Comparison of ENCODE assay signal across 11 cellular contexts in the genomic region with DNA sequence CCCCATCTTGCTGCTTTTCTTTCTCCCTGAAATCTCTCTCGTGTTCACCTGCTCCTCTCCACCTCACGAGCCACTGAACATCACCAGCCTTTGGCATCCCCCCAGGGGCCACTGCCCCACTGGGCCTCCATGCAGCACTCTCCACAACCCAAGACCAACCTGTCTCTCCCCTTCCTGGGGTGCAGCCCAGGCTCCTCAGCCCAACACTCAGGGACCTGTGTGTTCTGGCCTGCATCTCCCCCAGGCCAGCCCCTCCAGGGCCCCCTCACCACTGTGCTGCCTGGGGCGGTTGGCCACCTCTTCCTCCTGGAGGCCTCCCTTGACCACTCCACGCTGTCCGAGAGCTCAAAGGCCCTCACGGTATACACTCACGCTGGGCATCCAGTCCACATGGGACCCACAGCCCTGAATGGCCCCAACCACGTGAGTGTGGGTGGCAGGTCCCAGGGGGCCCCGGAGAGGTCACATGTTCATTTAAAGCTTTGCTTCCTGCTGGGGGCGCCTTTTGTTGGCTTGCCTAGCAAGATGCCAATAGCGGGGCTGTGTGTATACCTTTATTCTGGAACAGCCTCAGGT. TPM values are rescaled to one million over a fixed set of nuclear protein-coding genes. Genes with fewer than 3 reads are reported as not detected.
DNase-seq lines count a peak whose midpoint lies in the region; ATAC-seq and TF ChIP-seq lines count a peak whose summit lies in the region.
"Had no signal": no experiment of that assay in that cellular context is flagged by ENCODE, and none has a peak within 500 bp of the region (broad histone marks: within the 10 kb centered on the region; RNA-seq: fewer than 3 reads in every experiment).

No MANE protein-coding gene starts in this region.

- no peak for TF ChIP-seq CTCF in adrenal gland (IDR thresholded peaks at IDR 0.05)

- H3K27ac ChIP-seq in adrenal gland = peak overlapping the region; percentile 12 to 92 (median 24)

- peaks cover 0 to 46% of the 10 kb centered on the region in 2 donors for H3K36me3 ChIP-seq in adrenal gland (replicated peaks in 1 of 2)

- H3K9me3 ChIP-seq in adrenal gland (replicated peaks in 1 of 3) = no peaks in the 10 kb centered on the region
- H3K9me3 ChIP-seq: heart right ventricle had no signal

- DNase-seq in SKM-1 (lab: John Stamatoyannopoulos, UW; ENCODE audit: unreplicated experiment) (peak; percentile 37), SKM-1 treated with dmso at 0.1 percent for 144 hours (lab: John Stamatoyannopoulos, UW; ENCODE audit: unreplicated experiment) (no peak), adrenal gland (no peak), DMS 273 (lab: John Stamatoyannopoulos, UW; ENCODE audit: unreplicated experiment) (no peak)
- no peak for DNase-seq in stimulated activated naive CD8-positive, alpha-beta T cell treated with anti-CD3 and anti-CD28 coated beads, Interleukin-15, amount 100 ng/mL, for 72 hours
- no peak for DNase-seq in activated CD4-positive, alpha-beta T cell treated with anti-CD3 and anti-CD28 coated beads, Interleukin-2, amount 50 U/mL, for 1 hour
- no peak for DNase-seq in central memory CD4-positive, alpha-beta T cell
- DNase-seq: ACHN had no signal

- H3K4me1 ChIP-seq in adrenal gland (replicated peaks in 1 of 2) = no peaks in the 10 kb centered on the region

- H3K27ac Mint-ChIP-seq in stimulated activated naive CD8-positive, alpha-beta T cell treated with anti-CD3 and anti-CD28 coated beads, Interleukin-15, amount 100 ng/mL, for 72 hours = no peak overlapping the region
- H3K27ac Mint-ChIP-seq: activated naive CD8-positive, alpha-beta T cell had no signal

- peaks cover 45% of the 10 kb centered on the region for H3K4me1 Mint-ChIP-seq in stimulated activated naive CD8-positive, alpha-beta T cell treated with anti-CD3 and anti-CD28 coated beads, Interleukin-15, amount 100 ng/mL, for 72 hours

- TF ChIP-seq POLR2A in adrenal gland (IDR thresholded peaks at IDR 0.05) = no peak

- intact Hi-C loops in adrenal gland (cut with DNase I) = no loop called here

- H3K27me3 ChIP-seq in adrenal gland = no peaks in the 10 kb centered on the region
- H3K27me3 ChIP-seq: heart right ventricle had no signal

- 67 to 74% (median 71%) methylated on average over 11 of the region's 11 CpGs for WGBS in adrenal gland, 4 donors

- peak overlapping the region in 1 of 2 donors; percentile 39 for H3K4me3 Mint-ChIP-seq in stimulated activated naive CD8-positive, alpha-beta T cell treated with anti-CD3 and anti-CD28 coated beads, Interleukin-15, amount 100 ng/mL, for 72 hours
- H3K4me3 Mint-ChIP-seq: activated naive CD8-positive, alpha-beta T cell had no signal

- peak; percentile 33 for ATAC-seq in HG02981 (IDR thresholded peaks at IDR 0.05; ENCODE audit: unreplicated experiment)
- ATAC-seq in stimulated activated naive CD8-positive, alpha-beta T cell treated with anti-CD3 and anti-CD28 coated beads, Interleukin-15, amount 100 ng/mL, for 72 hours = peak; percentile 26

- H3K9me3 Mint-ChIP-seq in stimulated activated naive CD8-positive, alpha-beta T cell treated with anti-CD3 and anti-CD28 coated beads, Interleukin-15, amount 100 ng/mL, for 72 hours = no peaks in the 10 kb centered on the region

- no peaks in the 10 kb centered on the region for H3K27me3 Mint-ChIP-seq in stimulated activated naive CD8-positive, alpha-beta T cell treated with anti-CD3 and anti-CD28 coated beads, Interleukin-15, amount 100 ng/mL, for 72 hours
- H3K27me3 Mint-ChIP-seq: activated naive CD8-positive, alpha-beta T cell had no signal

- H3K4me3 ChIP-seq in adrenal gland = no peak overlapping the region

RNA-seq across cellular contexts. Expression of a gene that starts 0.5 kb away (rescaled TPM):
- 10 to 100 TPM in 6 of 8 donors, 1 to 10 TPM in 2; 8.2 to 49.1 (median 13.5) TPM for total RNA-seq in adrenal gland
- polyA plus RNA-seq in adrenal gland = 10 to 100 TPM in 2 of 3 donors, 1 to 10 TPM in 1; 2.3 to 38.5 (median 10.7) TPM

RNA-seq across cellular contexts. Expression of a gene that starts 6.7 kb away (rescaled TPM):
- 100 to 1,000 TPM in 5 of 8 donors, 10 to 100 TPM in 3; 71.4 to 180 (median 109) TPM for total RNA-seq in adrenal gland
- 100 to 1,000 TPM in 2 of 3 donors, 10 to 100 TPM in 1; 47.0 to 145 (median 124) TPM for polyA plus RNA-seq in adrenal gland

RNA-seq across cellular contexts. Expression of a gene that starts 12.7 kb away (rescaled TPM):
- 10 to 100 TPM; 19.0 to 63.2 (median 38.9) TPM for total RNA-seq in adrenal gland
- polyA plus RNA-seq in adrenal gland = 100 to 1,000 TPM in 2 of 3 donors, 1 to 10 TPM in 1; 6.5 to 246 (median 131) TPM

RNA-seq across cellular contexts. Expression of a gene that starts 36.6 kb away (rescaled TPM):
- 10 to 100 TPM; 11.5 to 17.5 (median 12.6) TPM for total RNA-seq in adrenal gland
- 10 to 100 TPM in 2 of 3 donors, 1 to 10 TPM in 1; 5.1 to 47.1 (median 19.1) TPM for polyA plus RNA-seq in adrenal gland

RNA-seq across cellular contexts. Expression of a gene that starts 44.3 kb away (rescaled TPM):
- 100 to 1,000 TPM in 1 of 8 donors, 10 to 100 TPM in 7; 22.0 to 104 (median 44.0) TPM for total RNA-seq in adrenal gland
- polyA plus RNA-seq in adrenal gland = 100 to 1,000 TPM in 2 of 3 donors, 10 to 100 TPM in 1; 18.4 to 851 (median 249) TPM
